In genomic region chr4:23718435-23718834, GRCh38 we compare ENCODE assay signal across 1 cellular context.
TF ChIP-seq lines count a peak whose summit lies in the region.

No MANE protein-coding gene starts in this region.

TF ChIP-seq in GM23338, 12 proteins besides CTCF, POLR2A, EP300 and RAD21 (continued from another document):
- TF ChIP-seq POLR2AphosphoS5 (IDR thresholded peaks at IDR 0.05; ENCODE audit: low read depth) (no peak), REST (IDR thresholded peaks at IDR 0.05; ENCODE audit: unreplicated experiment) (no peak)
TF ChIP-seq in GM23338: peak in this region for 0.
